28 cellular contexts compared by ENCODE assay signal in genomic region chr21:42860345-42860744, GRCh38.
"Had no signal": no experiment of that assay in that cellular context is flagged by ENCODE, and none has a peak within 500 bp of the region (broad histone marks: within the 10 kb centered on the region; RNA-seq: fewer than 3 reads in every experiment).

No MANE protein-coding gene starts in this region.

- H2AFZ ChIP-seq: PC-9 had no signal

- H3K27me3 ChIP-seq: adrenal gland, MG63 had no signal

- H3K27ac ChIP-seq: adrenal gland, KMS-11, PC-9, SK-N-MC had no signal

- ATAC-seq: activated T-helper 17 cell treated with anti-CD3 and anti-CD28 coated beads, Interleukin-2, amount 50 U/mL, for 72 hours; T-cell had no signal

- H3K9ac ChIP-seq: KMS-11 had no signal

- H3K4me1 ChIP-seq: adrenal gland had no signal

- FAIRE-seq: bronchial epithelial cell, TTC549 had no signal

- H3K9me3 ChIP-seq: adrenal gland, MG63 had no signal

- DNase-seq: activated B cell treated with CpG ODN at 0.5 μM for 24 hours; activated CD4-positive, alpha-beta T cell treated with anti-CD3 and anti-CD28 coated beads for 1 hour; activated CD4-positive, alpha-beta T cell treated with anti-CD3 and anti-CD28 coated beads, Interleukin-2, amount 10 ng/mL, durations not matched to agents 24 days and 14 days; activated CD4-positive, alpha-beta T cell treated with anti-CD3 and anti-CD28 coated beads, Interleukin-2, amount 50 U/mL, for 48 hours; activated gamma-delta T cell; activated naive CD4-positive, alpha-beta T cell treated with anti-CD3 and anti-CD28 coated beads, Interleukin-2, amount 50 U/mL, for 16 hours; activated naive CD8-positive, alpha-beta T cell treated with anti-CD3 and anti-CD28 coated beads, Interleukin-2, amount 10 ng/mL, durations not matched to agents 7 days and 5 days; activated T-cell treated with anti-CD3 and anti-CD28 coated beads for 4 hours; activated T-cell treated with anti-CD3 and anti-CD28 coated beads, Interleukin-2, amount 50 U/mL, for 48 hours; adrenal gland; aorta; central memory CD4-positive, alpha-beta T cell; MG63; NCI-H1105; NCI-H1436; NCI-H1694 treated with DMSO at 0.1 percent for 48 hours; NCI-H2029 treated with DMSO at 0.1 percent for 48 hours; NCI-H345; NCI-H510A treated with DMSO at 0.1 percent for 48 hours; PC-9; T-cell; T-helper 2 cell; T1000 had no signal

- H3K4me2 ChIP-seq: KMS-11, PC-9 had no signal

- H3K4me3 ChIP-seq: adrenal gland, MG63, PC-9, SK-N-MC had no signal
